27 cellular contexts compared by ENCODE assay signal in genomic region chr1:30187413-30188023, GRCh38.
"Had no signal": no experiment of that assay in that cellular context is flagged by ENCODE, and none has a peak within 500 bp of the region (broad histone marks: within the 10 kb centered on the region; RNA-seq: fewer than 3 reads in every experiment).

No MANE protein-coding gene starts in this region.

- H3K27me3 Mint-ChIP-seq: natural killer cell treated with Interleukin-12 subunit alpha and Interleukin-12 subunit beta and Interleukin-15 and Interleukin-18, amount 100 ng/mL, for 72 hours had no signal

- H3K36me3 Mint-ChIP-seq: mesothelial cell of epicardium; naive B cell; natural killer cell treated with Interleukin-12 subunit alpha and Interleukin-12 subunit beta and Interleukin-15 and Interleukin-18, amount 100 ng/mL, for 72 hours had no signal

- H3K4me1 Mint-ChIP-seq: mesothelial cell of epicardium, naive B cell, neural crest cell had no signal

- H3K9me3 ChIP-seq: gastrocnemius medialis, mucosa of descending colon, neutrophil, pancreas, right lobe of liver, suprapubic skin, transverse colon, upper lobe of right lung had no signal

- H3K4me3 ChIP-seq: coronary artery, gastrocnemius medialis, mucosa of descending colon, pancreas, right lobe of liver, smooth muscle cell, suprapubic skin, transverse colon, upper lobe of right lung had no signal

- H3K27ac Mint-ChIP-seq: mesothelial cell of epicardium; naive B cell; progenitor cell of endocrine pancreas; stimulated activated naive CD8-positive, alpha-beta T cell treated with anti-CD3 and anti-CD28 coated beads, Interleukin-15, amount 100 ng/mL, for 72 hours had no signal

- H3K4me1 ChIP-seq: gastrocnemius medialis, pancreas, right lobe of liver had no signal

- H3K9me3 Mint-ChIP-seq: effector memory CD8-positive, alpha-beta T cell; mesothelial cell of epicardium; naive B cell; natural killer cell treated with Interleukin-12 subunit alpha and Interleukin-12 subunit beta and Interleukin-15 and Interleukin-18, amount 100 ng/mL, for 72 hours; neural crest cell; stimulated activated naive CD8-positive, alpha-beta T cell treated with anti-CD3 and anti-CD28 coated beads, Interleukin-15, amount 100 ng/mL, for 72 hours had no signal

- H3K27me3 ChIP-seq: right lobe of liver, transverse colon, upper lobe of right lung had no signal

- H3K36me3 ChIP-seq: gastrocnemius medialis, neutrophil, pancreas, right lobe of liver, suprapubic skin, transverse colon, upper lobe of right lung had no signal

- H3K4me3 Mint-ChIP-seq: effector memory CD8-positive, alpha-beta T cell; mesothelial cell of epicardium; naive B cell; natural killer cell treated with Interleukin-12 subunit alpha and Interleukin-12 subunit beta and Interleukin-15 and Interleukin-18, amount 100 ng/mL, for 72 hours; neural crest cell; stimulated activated naive CD8-positive, alpha-beta T cell treated with anti-CD3 and anti-CD28 coated beads, Interleukin-15, amount 100 ng/mL, for 72 hours had no signal

- DNase-seq: dermis blood vessel endothelial cell; effector memory CD8-positive, alpha-beta T cell; foreskin fibroblast; gastrocnemius medialis; kidney; mesenchymal stem cell; mucosa of descending colon; naive B cell; pancreas; right lobe of liver; stimulated activated CD4-positive, alpha-beta T cell treated with anti-CD3 and anti-CD28 coated beads, Interleukin-12 subunit alpha, Interleukin-12 subunit beta, amount 100 ng/mL, for 4 hours; stimulated activated CD4-positive, alpha-beta T cell treated with anti-CD3 and anti-CD28 coated beads, Interleukin-1b, Interleukin-23, amount 100 ng/mL, for 48 hours; stimulated activated CD4-positive, alpha-beta T cell treated with anti-CD3 and anti-CD28 coated beads, Interleukin-4, amount 100 ng/mL, for 1 hour; stimulated activated CD8-positive, alpha-beta memory T cell treated with anti-CD3 and anti-CD28 coated beads, Interleukin-4, amount 100 ng/mL, for 48 hours; stimulated activated naive CD4-positive, alpha-beta T cell; stimulated activated naive CD8-positive, alpha-beta T cell treated with anti-CD3 and anti-CD28 coated beads, Interleukin-15, amount 100 ng/mL, for 72 hours; transverse colon had no signal

- ATAC-seq: effector memory CD8-positive, alpha-beta T cell; gastrocnemius medialis; left lobe of liver; mucosa of descending colon; natural killer cell treated with Interleukin-12 subunit alpha and Interleukin-12 subunit beta and Interleukin-15 and Interleukin-18, amount 100 ng/mL, for 72 hours; pancreas; right lobe of liver; stimulated activated naive CD8-positive, alpha-beta T cell treated with anti-CD3 and anti-CD28 coated beads, Interleukin-15, amount 100 ng/mL, for 72 hours; upper lobe of right lung had no signal

- H3K27ac ChIP-seq: coronary artery, gastrocnemius medialis, neutrophil, pancreas, right lobe of liver, suprapubic skin, transverse colon, upper lobe of right lung had no signal
